ENCODE assay signal across 7 cellular contexts in genomic region chr2:235670974-235671787, GRCh38.
A peak's percentile ranks its signal among the peaks of the same experiment; 100 is the strongest.
DNase-seq lines count a peak whose midpoint lies in the region; ATAC-seq and TF ChIP-seq lines count a peak whose summit lies in the region.

No MANE protein-coding gene starts in this region.

- H3K4me3 ChIP-seq in HEK293 (ENCODE audit: low read depth, low read length) (peak overlapping the region; percentile 23), PC-3 (ENCODE audit: low read length) (peak overlapping the region; percentile 77), fibroblast of villous mesenchyme (ENCODE audit: low read depth, low read length) (peak overlapping the region; percentile 21), skeletal muscle tissue (ENCODE audit: low read length in 3 of 3) (peak overlapping the region; percentile 13 to 65 (median 27))

- H3K27ac ChIP-seq in HEK293 (ENCODE audit: extremely low read depth, low read depth, low read length) = no peak overlapping the region
- no peak overlapping the region for H3K27ac ChIP-seq in PC-3 (ENCODE audit: low read length)
- no peak overlapping the region for H3K27ac ChIP-seq in skeletal muscle tissue (ENCODE audit: low read depth, low read length)

- H3K9ac ChIP-seq in PC-3 (ENCODE audit: low read length) (peak overlapping the region; percentile 59; the same call in 1 of the 2 replicates), skeletal muscle tissue (ENCODE audit: low read depth in 1 of 3, low read length in 3 of 3) (peak overlapping the region in 1 of 3 donors; percentile 71)

- H2AFZ ChIP-seq in PC-3 (ENCODE audit: low read length) = no peak overlapping the region

- H3K4me2 ChIP-seq in PC-3 (ENCODE audit: low read length) = peak overlapping the region; percentile 71

- H3F3A ChIP-seq in PC-3 (ENCODE audit: low read length, unreplicated experiment) = no peaks in the 10 kb centered on the region

- H3K9me3 ChIP-seq in HEK293 (ENCODE audit: control insufficient read depth, insufficient read depth, low read depth, low read length) (no peaks in the 10 kb centered on the region), PC-3 (ENCODE audit: low read length) (no peaks in the 10 kb centered on the region), skeletal muscle tissue (ENCODE audit: control insufficient read depth in 3 of 3, low read length in 3 of 3) (no peaks in the 10 kb centered on the region)

- peaks cover 48% of the 10 kb centered on the region for H4K20me1 ChIP-seq in PC-3 (ENCODE audit: low read length)

- CTCF ChIA-PET in HEK293 (lab: Yijun Ruan, JAX) (interaction anchor here (0.6 to 2.4 kb wide), 5 partner anchors 10 to 514 kb away, joined by 3 to 17 read pairs (median 4); no protein-coding TSS in a partner anchor), PC-3 (lab: Charles Lee) (interaction anchor here (0.6 to 0.8 kb wide), 2 partner anchors 38 to 507 kb away, joined by 3 to 8 read pairs; no protein-coding TSS in a partner anchor)

- ATAC-seq in PC-3 (no peak), esophagus mucosa (no peak)

- POLR2A ChIA-PET in HEK293 (lab: Yijun Ruan, JAX) = no interaction called here
- POLR2A ChIA-PET in PC-3 (lab: Charles Lee; ENCODE audit: unreplicated experiment) = no interaction called here

- intact Hi-C loops in PC-3 (cut with micrococcal nuclease) = loop anchor here (5.0 kb wide), 1 partner anchor 36 kb away; no protein-coding TSS in a partner anchor

- DNase-seq in PC-3 (no peak), fibroblast of villous mesenchyme (ENCODE audit: low read depth) (no peak), AG08395 (ENCODE audit: low spot score) (no peak), DMS153 treated with DMSO at 0.1 percent for 48 hours (lab: John Stamatoyannopoulos, UW; ENCODE audit: unreplicated experiment) (no peak)

- peaks cover 3% of the 10 kb centered on the region; the same call in 1 of the 2 replicates for H3K4me1 ChIP-seq in HEK293 (ENCODE audit: control insufficient read depth, insufficient read depth, low read length)
- H3K4me1 ChIP-seq in PC-3 (ENCODE audit: insufficient read depth, low read length) = peaks cover 35% of the 10 kb centered on the region
- peaks cover 8 to 13% (median 13%) of the 10 kb centered on the region in 3 donors for H3K4me1 ChIP-seq in skeletal muscle tissue (ENCODE audit: control insufficient read depth in 3 of 3, insufficient read depth in 3 of 3, low read length in 3 of 3)

- TF ChIP-seq CTCF in HEK293 (tag by site-specific recombination; IDR thresholded peaks at IDR 0.05) = no peak
- no peak for TF ChIP-seq CTCF in PC-3 (conservative IDR thresholded peaks at IDR 0.05; ENCODE audit: low read depth, low read length)
- TF ChIP-seq CTCF in fibroblast of villous mesenchyme (IDR thresholded peaks at IDR 0.05; ENCODE audit: insufficient read depth, low read depth, low read length) = no peak

- H3K27me3 ChIP-seq in PC-3 (ENCODE audit: low read length) (no peaks in the 10 kb centered on the region), skeletal muscle tissue (ENCODE audit: control insufficient read depth in 3 of 3, insufficient read depth in 3 of 3, low read length in 3 of 3) (peaks cover 0 to 6% (median 5%) of the 10 kb centered on the region in 3 donors)

- H3K36me3 ChIP-seq in HEK293 (ENCODE audit: control insufficient read depth in 2 of 2, insufficient read depth in 1 of 2, low read length in 2 of 2) = no peaks in the 10 kb centered on the region
- no peaks in the 10 kb centered on the region for H3K36me3 ChIP-seq in PC-3 (ENCODE audit: low read depth, low read length)
- H3K36me3 ChIP-seq in skeletal muscle tissue (ENCODE audit: control insufficient read depth in 3 of 3, insufficient read depth in 3 of 3, low read length in 3 of 3) = no peaks in the 10 kb centered on the region

- no peaks in the 10 kb centered on the region for H3K9me2 ChIP-seq in PC-3 (replicated peaks; ENCODE audit: low read length)

- peaks cover 83% of the 10 kb centered on the region for H3K79me2 ChIP-seq in PC-3 (ENCODE audit: low read length)

- no TSS peak for BruUV-seq in PC-3 (replicated peaks; lab: Mats Ljungman, UMichigan)

TF ChIP-seq in HEK293, 187 proteins besides CTCF, POLR2A, EP300 and RAD21:
- TF ChIP-seq ZNF146 (tag by site-specific recombination; IDR thresholded peaks at IDR 0.05) (no peak), ZNF416 (tag by site-specific recombination; IDR thresholded peaks at IDR 0.05) (no peak), ZBTB26 (tag by site-specific recombination; optimal IDR thresholded peaks at IDR 0.05) (peak; percentile 12), ZNF341 (tag by site-specific recombination; IDR thresholded peaks at IDR 0.05; ENCODE audit: low read depth) (no peak)
TF ChIP-seq in HEK293: peak in this region for 1.

Comparison
In these comparisons a context has a peak if more than half of its experiments do, and no peak if none do; other contexts are left out.
1. H3K4me3 ChIP-seq: peak in every context shown above with its lines; median percentile 77 in PC-3; 27 in skeletal muscle tissue; 23 in HEK293; 21 in fibroblast of villous mesenchyme.